Comparison of ENCODE assay signal across 9 cellular contexts in genomic region chr2:118186858-118187254, GRCh38.
A peak's percentile ranks its signal among the peaks of the same experiment; 100 is the strongest.
DNase-seq lines count a peak whose midpoint lies in the region; ATAC-seq and TF ChIP-seq lines count a peak whose summit lies in the region.
"Had no signal": no experiment of that assay in that cellular context is flagged by ENCODE, and none has a peak within 500 bp of the region (broad histone marks: within the 10 kb centered on the region; RNA-seq: fewer than 3 reads in every experiment).

No MANE protein-coding gene starts in this region.

- no peaks in the 10 kb centered on the region for H3K79me2 ChIP-seq in DOHH2 (ENCODE audit: control insufficient read depth, low read length)

- H3K4me3 ChIP-seq in DOHH2 (ENCODE audit: low read length) (peak overlapping the region; percentile 89), fibroblast of mammary gland (ENCODE audit: control insufficient read depth, low read depth, low read length) (peak overlapping the region; percentile 73), sigmoid colon (peak overlapping the region; percentile 44 to 64 (median 58))

- no peak for ATAC-seq in HG02970 (IDR thresholded peaks at IDR 0.05; ENCODE audit: low FRiP score, unreplicated experiment)
- ATAC-seq in GM21447 (IDR thresholded peaks at IDR 0.05; ENCODE audit: unreplicated experiment), result no peak
- ATAC-seq in HG03460 (IDR thresholded peaks at IDR 0.05; ENCODE audit: unreplicated experiment), result no peak

- H4K20me1 ChIP-seq in DOHH2 (ENCODE audit: control insufficient read depth, insufficient read depth, low read depth, low read length), result no peaks in the 10 kb centered on the region

- TF ChIP-seq CTCF in DOHH2 (IDR thresholded peaks at IDR 0.05; ENCODE audit: low read depth, low read length, poor library complexity, severe bottlenecking) (no peak), RWPE1 (conservative IDR thresholded peaks at IDR 0.05; ENCODE audit: low read depth) (no peak), fibroblast of mammary gland (conservative IDR thresholded peaks at IDR 0.05; ENCODE audit: control insufficient read depth, insufficient read depth, low read depth, low read length) (no peak), sigmoid colon (IDR thresholded peaks at IDR 0.05) (no peak)

- H3K36me3 ChIP-seq in DOHH2 (ENCODE audit: control insufficient read depth, low read length) (no peaks in the 10 kb centered on the region), sigmoid colon (no peaks in the 10 kb centered on the region)
- H3K36me3 ChIP-seq: adrenal gland had no signal

- H3K4me1 ChIP-seq in DOHH2 (ENCODE audit: control insufficient read depth, low read length) (peaks cover 30% of the 10 kb centered on the region), sigmoid colon (peaks cover 0 to 13% (median 5%) of the 10 kb centered on the region in 4 donors)
- H3K4me1 ChIP-seq: adrenal gland had no signal

- POLR2A ChIA-PET in RWPE1 (lab: Yijun Ruan, JAX; ENCODE audit: low non-redundant PET), result no interaction called here

- H3F3A ChIP-seq in DOHH2 (ENCODE audit: control insufficient read depth, insufficient read depth), result no peaks in the 10 kb centered on the region

- H3K27ac ChIP-seq in DOHH2 (ENCODE audit: low read depth, low read length), result no peak overlapping the region
- H3K27ac ChIP-seq in RWPE1, result peak overlapping the region; percentile 87
- H3K27ac ChIP-seq in sigmoid colon, result peak overlapping the region; percentile 88 to 91 (median 90)
- no peak overlapping the region for H3K27ac ChIP-seq in substantia nigra (ENCODE audit: low read depth, low read length, poor library complexity, severe bottlenecking)

- H3K4me2 ChIP-seq in DOHH2 (ENCODE audit: low read length), result peak overlapping the region; percentile 97

- WGBS in sigmoid colon, 2 donors, result 93% methylated on average over 5 of the region's 5 CpGs

- no peak for TF ChIP-seq POLR2A in sigmoid colon (IDR thresholded peaks at IDR 0.05)

- intact Hi-C loops in sigmoid colon (cut with DNase I), result loop anchor here (2.0 to 10.0 kb wide), 4 partner anchors 35 to 1178 kb away; partner anchors contain the start of genes C2orf76, CCDC93, DBI and DDX18

- CTCF ChIA-PET in RWPE1 (lab: Yijun Ruan, JAX), result interaction anchor here (0.6 kb wide), 1 partner anchor 9 kb away, joined by 3 read pairs; no protein-coding TSS in a partner anchor

- peaks cover 3% of the 10 kb centered on the region; the same call in 1 of the 2 replicates for H3K27me3 ChIP-seq in DOHH2 (ENCODE audit: control insufficient read depth, low read length)
- no peaks in the 10 kb centered on the region for H3K27me3 ChIP-seq in sigmoid colon
- H3K27me3 ChIP-seq: adrenal gland had no signal

- H3K9me3 ChIP-seq in DOHH2 (ENCODE audit: control insufficient read depth, insufficient read depth, low read length) (no peaks in the 10 kb centered on the region), sigmoid colon (no peaks in the 10 kb centered on the region)
- H3K9me3 ChIP-seq: adrenal gland had no signal

- TF ChIP-seq EP300 in sigmoid colon (IDR thresholded peaks at IDR 0.05), result no peak

- no peaks in the 10 kb centered on the region for H3K9me2 ChIP-seq in DOHH2 (replicated peaks; ENCODE audit: control insufficient read depth, low read length)

- no peak for DNase-seq in RWPE1 (ENCODE audit: low spot score)
- no peak for DNase-seq in fibroblast of mammary gland (ENCODE audit: low read depth)
- no peak for DNase-seq in sigmoid colon
- DNase-seq in substantia nigra (lab: John Stamatoyannopoulos, UW), result no peak

Comparison
In these comparisons a context has a peak if more than half of its experiments do, and no peak if none do; other contexts are left out.
1. H3K27ac ChIP-seq: peak in RWPE1 (single experiment) and sigmoid colon (4 of 4); none in DOHH2 (single experiment) and substantia nigra (single experiment).
2. Peak in every context shown above with its lines, with median percentiles within 50 percentile points of each other: H3K4me3 ChIP-seq.